ENCODE assay signal across 24 cellular contexts in the genomic region with DNA sequence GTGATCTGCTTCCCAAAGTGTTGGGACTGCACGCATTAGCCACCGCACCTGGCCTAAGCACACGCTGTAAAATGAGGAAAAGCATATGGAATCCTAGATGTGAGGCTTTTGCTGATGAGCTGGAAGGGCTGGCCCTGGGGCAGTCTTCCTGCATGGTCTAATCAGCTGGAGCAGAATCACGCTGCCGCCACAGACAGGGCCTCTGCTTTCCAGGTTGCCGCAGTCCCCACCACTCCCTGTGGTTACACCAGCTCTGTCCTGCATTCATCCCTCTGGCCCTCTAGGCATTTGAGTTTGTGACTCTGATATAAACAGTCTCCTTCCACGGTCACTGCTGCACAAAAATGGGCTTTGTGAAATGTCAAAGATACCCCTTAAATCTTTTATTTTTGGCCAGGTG.
"Had no signal": no experiment of that assay in that cellular context is flagged by ENCODE, and none has a peak within 500 bp of the region (broad histone marks: within the 10 kb centered on the region; RNA-seq: fewer than 3 reads in every experiment).

No MANE protein-coding gene starts in this region.

- ATAC-seq: naive thymus-derived CD4-positive, alpha-beta T cell; natural killer cell; psoas muscle; right cardiac atrium; right lobe of liver; stimulated activated effector memory CD8-positive, alpha-beta T cell treated with anti-CD3 and anti-CD28 coated beads, Interleukin-12 subunit alpha, Interleukin-12 subunit beta, amount 100 ng/mL, for 72 hours; stimulated activated naive B cell treated with anti-CD40 and anti-IgM and Interleukin-4, amounts not matched to agents 10 μg/mL and 1 μg/mL and 100 μg/mL, for 72 hours; upper lobe of right lung had no signal

- H2AFZ ChIP-seq: parathyroid adenoma had no signal

- H3K9me3 ChIP-seq: neutrophil, ovary, psoas muscle, right lobe of liver, sigmoid colon, stomach, thoracic aorta, thyroid gland, tibial nerve, upper lobe of right lung, uterus had no signal

- DNase-seq: naive thymus-derived CD4-positive, alpha-beta T cell; natural killer cell; nucleus accumbens; ovary; psoas muscle; right cardiac atrium; right lobe of liver; sigmoid colon; small intestine; stimulated activated CD4-positive, alpha-beta T cell treated with anti-CD3 and anti-CD28 coated beads, Interleukin-15, amount 100 ng/mL, for 24 hours; stimulated activated CD4-positive, alpha-beta T cell treated with anti-CD3 and anti-CD28 coated beads, Interleukin-2, amount 100 ng/mL, for 24 hours; stimulated activated CD4-positive, alpha-beta T cell treated with anti-CD3 and anti-CD28 coated beads, Interleukin-2, amount 100 ng/mL, for 48 hours; stimulated activated CD4-positive, alpha-beta T cell treated with anti-CD3 and anti-CD28 coated beads, Interleukin-4, amount 100 ng/mL, for 24 hours; stimulated activated naive B cell treated with anti-CD40 and anti-IgM and Interleukin-4, amounts not matched to agents 10 μg/mL and 1 μg/mL and 100 μg/mL, for 72 hours; stimulated activated naive CD4-positive, alpha-beta T cell treated with Interleukin-2 at 50 U/mL for 16 hours; stomach; thyroid gland; upper lobe of right lung; uterus had no signal

- H3K36me3 ChIP-seq: ovary, thoracic aorta, thyroid gland, uterus had no signal

- H3K79me2 ChIP-seq: parathyroid adenoma had no signal

- H3K9ac ChIP-seq: parathyroid adenoma had no signal

- H3K27me3 ChIP-seq: neutrophil, ovary, right lobe of liver, sigmoid colon, thyroid gland, upper lobe of right lung, uterus had no signal

- H3K4me3 ChIP-seq: ovary, psoas muscle, right lobe of liver, sigmoid colon, stomach, thoracic aorta, thyroid gland, tibial nerve, upper lobe of right lung, uterus had no signal

- H3K27ac ChIP-seq: neutrophil, ovary, parathyroid adenoma, psoas muscle, right lobe of liver, sigmoid colon, stomach, thoracic aorta, thyroid gland, tibial nerve, upper lobe of right lung, uterus had no signal

- H3K4me1 ChIP-seq: parathyroid adenoma, right lobe of liver, thyroid gland, upper lobe of right lung, uterus had no signal
